ENCODE assay signal across 9 cellular contexts in genomic region chr11:60775420-60775961, GRCh38. TPM values are rescaled to one million over a fixed set of nuclear protein-coding genes. Genes with fewer than 3 reads are reported as not detected.
DNase-seq lines count a peak whose midpoint lies in the region; ATAC-seq, FAIRE-seq and TF ChIP-seq lines count a peak whose summit lies in the region.
"Had no signal": no experiment of that assay in that cellular context is flagged by ENCODE, and none has a peak within 500 bp of the region (broad histone marks: within the 10 kb centered on the region; RNA-seq: fewer than 3 reads in every experiment).

No MANE protein-coding gene starts in this region.

- FAIRE-seq in GM19239 (lab: Jason Lieb, UNC), result peak; percentile 95

- 0 out of 22 replicates have a peak overlapping the region, but pooled peaks of 1 of the 11 experiments have one; percentile 51 for H3K9ac ChIP-seq in BLaER1 treated with 17β-estradiol and CSF1 and Interleukin-3, amounts not matched to agents 10 nM and 100 nM

- peaks cover 16 to 62% (median 55%) of the 10 kb centered on the region in 10 experiments for H3K4me1 ChIP-seq in BLaER1 treated with 17β-estradiol and CSF1 and Interleukin-3, amounts not matched to agents 10 nM and 100 nM
- H3K4me1 ChIP-seq in lung (ENCODE audit: control insufficient read depth in 2 of 2, insufficient read depth in 2 of 2, low read length in 2 of 2), result peaks cover 0 to 5% of the 10 kb centered on the region in 2 donors

- peak overlapping the region in 4 of 11 experiments; percentile 5 to 44 (median 19); a peak in 5 of 22 replicates for H3K27ac ChIP-seq in BLaER1 treated with 17β-estradiol and CSF1 and Interleukin-3, amounts not matched to agents 10 nM and 100 nM
- no peak overlapping the region for H3K27ac ChIP-seq in lung (ENCODE audit: low read depth in 1 of 2, low read length in 1 of 2)

- H4K20me1 ChIP-seq in BLaER1 treated with 17β-estradiol and CSF1 and Interleukin-3, amounts not matched to agents 10 nM and 100 nM, result no peaks in the 10 kb centered on the region

- peak; percentile 83 for TF ChIP-seq CTCF in lung (IDR thresholded peaks at IDR 0.05; ENCODE audit: control extremely low read depth, extremely low read depth)

- peak overlapping the region; percentile 26 to 89 (median 56); a peak in 21 of 22 replicates for H3K4me2 ChIP-seq in BLaER1 treated with 17β-estradiol and CSF1 and Interleukin-3, amounts not matched to agents 10 nM and 100 nM

- H3K36me3 ChIP-seq in BLaER1 treated with 17β-estradiol and CSF1 and Interleukin-3, amounts not matched to agents 10 nM and 100 nM, result no peaks in the 10 kb centered on the region
- no peaks in the 10 kb centered on the region for H3K36me3 ChIP-seq in lung (ENCODE audit: control insufficient read depth in 2 of 2, insufficient read depth in 2 of 2, low read length in 2 of 2)

- ATAC-seq in HG03442 (IDR thresholded peaks at IDR 0.05; ENCODE audit: unreplicated experiment), result peak; percentile 67
- ATAC-seq in lung (ENCODE audit: insufficient read depth, low FRiP score), result peak; percentile 91

- H3K4me3 ChIP-seq in BLaER1 treated with 17β-estradiol and CSF1 and Interleukin-3, amounts not matched to agents 10 nM and 100 nM, result no peak overlapping the region
- no peak overlapping the region for H3K4me3 ChIP-seq in lung

- H3K9me3 ChIP-seq in BLaER1 treated with 17β-estradiol and CSF1 and Interleukin-3, amounts not matched to agents 10 nM and 100 nM (replicated peaks in 1 of 11), result no peaks in the 10 kb centered on the region
- peaks cover 0 to 3% of the 10 kb centered on the region in 2 donors for H3K9me3 ChIP-seq in lung (ENCODE audit: control insufficient read depth in 2 of 2, insufficient read depth in 1 of 2, low read length in 1 of 2)

- DNase-seq in GM19239 (ENCODE audit: insufficient read length, low spot score) (peak; percentile 79), NCI-H510A treated with DMSO at 0.1 percent for 48 hours (lab: John Stamatoyannopoulos, UW) (peak; percentile 87), dedifferentiated amniotic fluid mesenchymal stem cell (ENCODE audit: extremely low spot score) (peak; percentile 83), lung (ENCODE audit: low spot score) (peak; percentile 86)
- DNase-seq in activated CD4-positive, alpha-beta T cell treated with anti-CD3 and anti-CD28 coated beads for 48 hours, result peak; percentile 91
- peak; percentile 45 for DNase-seq in stimulated activated CD8-positive, alpha-beta memory T cell treated with anti-CD3 and anti-CD28 coated beads, Interleukin-12 subunit alpha, Interleukin-12 subunit beta, amount 100 ng/mL, for 4 hours (ENCODE audit: low read depth)

- no peaks in the 10 kb centered on the region for H3K27me3 ChIP-seq in BLaER1 treated with 17β-estradiol and CSF1 and Interleukin-3, amounts not matched to agents 10 nM and 100 nM
- no peaks in the 10 kb centered on the region for H3K27me3 ChIP-seq in lung (ENCODE audit: control insufficient read depth, insufficient read depth)

- WGBS in lung, 2 donors, result 15 to 16% methylated on average over 15 of the region's 15 CpGs

RNA-seq across cellular contexts. Expression of gene MS4A10, which starts 9.6 kb away (rescaled TPM):
- total RNA-seq in lung, result not detected
- not detected for polyA plus RNA-seq in lung
- total RNA-seq: T-helper 1 cell treated with Interleukin-12 subunit alpha and Interleukin-12 subunit beta and Interleukin-4 antibody, amounts not matched to agents 30 ng/mL and 1 ng/mL, for 36 hours had no signal

RNA-seq across cellular contexts. Expression of gene MS4A15, which starts 18.8 kb away (rescaled TPM):
- total RNA-seq in lung, result 10 to 100 TPM in 1 of 2 donors, not detected in 1; 26.8 TPM
- 10 to 100 TPM in 1 of 2 donors, 1 to 10 TPM in 1; 9.8 to 38.9 TPM for polyA plus RNA-seq in lung
- total RNA-seq: T-helper 1 cell treated with Interleukin-12 subunit alpha and Interleukin-12 subunit beta and Interleukin-4 antibody, amounts not matched to agents 30 ng/mL and 1 ng/mL, for 36 hours had no signal

RNA-seq across cellular contexts. Expression of gene MS4A18, which starts 51.0 kb away (rescaled TPM):
- not detected for total RNA-seq in lung
- under 1 TPM in 1 of 2 donors, not detected in 1; 0.03 TPM for polyA plus RNA-seq in lung
- total RNA-seq: T-helper 1 cell treated with Interleukin-12 subunit alpha and Interleukin-12 subunit beta and Interleukin-4 antibody, amounts not matched to agents 30 ng/mL and 1 ng/mL, for 36 hours had no signal
